In genomic region chr18:79452991-79453645, GRCh38 we compare ENCODE assay signal across 21 cellular contexts.
"Had no signal": no experiment of that assay in that cellular context is flagged by ENCODE, and none has a peak within 500 bp of the region (broad histone marks: within the 10 kb centered on the region; RNA-seq: fewer than 3 reads in every experiment).

No MANE protein-coding gene starts in this region.

- ATAC-seq: activated CD4-positive, alpha-beta T cell treated with anti-CD3 and anti-CD28 coated beads for 36 hours; WTC11 had no signal

- H3K4me3 Mint-ChIP-seq: activated CD4-positive, alpha-beta T cell treated with anti-CD3 and anti-CD28 coated beads for 36 hours; nephron; WTC11 had no signal

- H3K36me3 ChIP-seq: brain microvascular endothelial cell had no signal

- H3K4me1 ChIP-seq: testis had no signal

- H3K27ac Mint-ChIP-seq: activated CD4-positive, alpha-beta T cell treated with anti-CD3 and anti-CD28 coated beads for 36 hours; nephron; WTC11 had no signal

- H3K27me3 Mint-ChIP-seq: activated CD4-positive, alpha-beta T cell treated with anti-CD3 and anti-CD28 coated beads for 36 hours had no signal

- DNase-seq: activated CD4-positive, alpha-beta T cell treated with anti-CD3 and anti-CD28 coated beads for 36 hours; activated CD4-positive, alpha-beta T cell treated with anti-CD3 and anti-CD28 coated beads, Interleukin-2, amount 50 U/mL, for 4 hours; activated CD8-positive, alpha-beta memory T cell treated with anti-CD3 and anti-CD28 coated beads for 24 hours; activated CD8-positive, alpha-beta memory T cell treated with anti-CD3 and anti-CD28 coated beads, Interleukin-2, amount 50 U/mL, for 4 hours; activated naive CD4-positive, alpha-beta T cell treated with Interleukin-2 at 50 U/mL for 16 hours; activated T-cell treated with anti-CD3 and anti-CD28 coated beads, Interleukin-2, amount 50 U/mL, for 48 hours; anterior cingulate cortex; brain microvascular endothelial cell; effector CD8-positive, alpha-beta T cell; hippocampal formation; left ventricle myocardium superior; mesenchymal stem cell; stimulated activated CD4-positive, alpha-beta T cell treated with anti-CD3 and anti-CD28 coated beads, Interleukin-2, amount 100 ng/mL, for 48 hours; stimulated activated CD8-positive, alpha-beta memory T cell treated with anti-CD3 and anti-CD28 coated beads, Interleukin-4, amount 100 ng/mL, for 48 hours; stimulated activated naive CD4-positive, alpha-beta T cell; T-helper 9 cell; testis; trophoblast cell had no signal

- H3K27ac ChIP-seq: brain microvascular endothelial cell, testis had no signal

- H3K4me1 Mint-ChIP-seq: activated CD4-positive, alpha-beta T cell treated with anti-CD3 and anti-CD28 coated beads for 36 hours; WTC11 had no signal

- H3K4me2 ChIP-seq: smooth muscle cell had no signal

- H3K27me3 ChIP-seq: brain microvascular endothelial cell, testis had no signal

- H3K4me3 ChIP-seq: smooth muscle cell, testis had no signal

- H3K9me3 Mint-ChIP-seq: nephron, WTC11 had no signal

- H3K9me3 ChIP-seq: testis had no signal
